14 cellular contexts compared by ENCODE assay signal in genomic region chr12:99436584-99436983, GRCh38.
A peak's percentile ranks its signal among the peaks of the same experiment; 100 is the strongest.
DNase-seq lines count a peak whose midpoint lies in the region; ATAC-seq and TF ChIP-seq lines count a peak whose summit lies in the region.
"Had no signal": no experiment of that assay in that cellular context is flagged by ENCODE, and none has a peak within 500 bp of the region (broad histone marks: within the 10 kb centered on the region; RNA-seq: fewer than 3 reads in every experiment).

No MANE protein-coding gene starts in this region.

- no peak overlapping the region for H2BK15ac ChIP-seq in H9 (ENCODE audit: low read depth, low read length)

- ATAC-seq in GM18498 (IDR thresholded peaks at IDR 0.05; ENCODE audit: unreplicated experiment) (peak; percentile 97), GM19351 (IDR thresholded peaks at IDR 0.05; ENCODE audit: unreplicated experiment) (peak; percentile 97), HG02759 (IDR thresholded peaks at IDR 0.05; ENCODE audit: unreplicated experiment) (peak; percentile 98), HG03442 (IDR thresholded peaks at IDR 0.05; ENCODE audit: unreplicated experiment) (peak; percentile 100)

- H2AFZ ChIP-seq in H9 (ENCODE audit: low read length): no peak overlapping the region

- DNase-seq in NCI-H345 treated with DMSO at 0.1 percent for 48 hours (lab: John Stamatoyannopoulos, UW; ENCODE audit: unreplicated experiment): no peak
- DNase-seq in H9: no peak
- no peak for DNase-seq in MCF 10A (ENCODE audit: unreplicated experiment)
- no peak for DNase-seq in NCI-H446 treated with DMSO at 0.1 percent for 48 hours (lab: John Stamatoyannopoulos, UW)
- DNase-seq: caudate nucleus, NCI-H2029 treated with DMSO at 0.1 percent for 48 hours, occipital lobe, transverse colon had no signal

- H4K91ac ChIP-seq in H9 (ENCODE audit: insufficient read length, low read depth, low read length): no peak overlapping the region

- TF ChIP-seq CTCF in H9 (conservative IDR thresholded peaks at IDR 0.05): no peak
- no peak for TF ChIP-seq CTCF in MCF 10A (IDR thresholded peaks at IDR 0.05; ENCODE audit: unreplicated experiment)

- H3K4ac ChIP-seq in H9 (ENCODE audit: low read depth, low read length): no peak overlapping the region

- H4K20me1 ChIP-seq in H9 (ENCODE audit: control insufficient read depth, insufficient read depth, insufficient read length): no peaks in the 10 kb centered on the region

- H3K14ac ChIP-seq in H9 (ENCODE audit: insufficient read depth, low read length): no peak overlapping the region

- H3K23ac ChIP-seq in H9 (ENCODE audit: insufficient read length, low read depth, low read length): no peak overlapping the region

- H3K79me1 ChIP-seq in H9 (ENCODE audit: insufficient read depth, low read depth, low read length, poor library complexity, severe bottlenecking): no peaks in the 10 kb centered on the region

- H3K79me2 ChIP-seq in H9 (ENCODE audit: insufficient read depth, low read length): no peaks in the 10 kb centered on the region

- H3K9me3 Mint-ChIP-seq in H9: no peaks in the 10 kb centered on the region; a peak in 1 of 5 replicates
- peaks cover 10% of the 10 kb centered on the region for H3K9me3 Mint-ChIP-seq in MCF 10A (ENCODE audit: unreplicated experiment)

- H3K18ac ChIP-seq in H9 (ENCODE audit: insufficient read length, low read depth, low read length): no peak overlapping the region

- H3K27ac Mint-ChIP-seq in H9 (peak overlapping the region in 1 of 3 experiments; percentile 33; a peak in 2 of 7 replicates), MCF 10A (ENCODE audit: low read depth, unreplicated experiment) (no peak overlapping the region)
- H3K27ac Mint-ChIP-seq: CD14-positive monocyte had no signal

- no peak overlapping the region for H2BK12ac ChIP-seq in H9 (ENCODE audit: insufficient read length, low read depth, low read length)

- no TSS peak for BruUV-seq in MCF 10A (replicated peaks; lab: Mats Ljungman, UMichigan)

- no peak overlapping the region for H4K8ac ChIP-seq in H9 (replicated peaks; ENCODE audit: insufficient read length, low read depth, low read length)

- no peak overlapping the region for H2BK20ac ChIP-seq in H9 (ENCODE audit: low read depth, low read length, poor library complexity, severe bottlenecking)

- CTCF ChIA-PET in MCF 10A (lab: Yijun Ruan, JAX): no interaction called here

- H3K36me3 Mint-ChIP-seq in H9 (ENCODE audit: insufficient read depth in 1 of 3, low read depth in 3 of 3) (no peaks in the 10 kb centered on the region), MCF 10A (ENCODE audit: insufficient read depth, unreplicated experiment) (no peaks in the 10 kb centered on the region)
- H3K36me3 Mint-ChIP-seq: CD14-positive monocyte had no signal

- H3K4me3 Mint-ChIP-seq in H9 (no peak overlapping the region), MCF 10A (ENCODE audit: unreplicated experiment) (no peak overlapping the region)
- H3K4me3 Mint-ChIP-seq: CD14-positive monocyte had no signal

- no peak overlapping the region for H4K5ac ChIP-seq in H9 (ENCODE audit: insufficient read length, low read depth, low read length)

- H3K23me2 ChIP-seq in H9 (ENCODE audit: insufficient read length, low read depth, low read length, poor library complexity, severe bottlenecking): no peaks in the 10 kb centered on the region

- no peak overlapping the region for H2BK120ac ChIP-seq in H9 (ENCODE audit: low read depth, low read length, poor library complexity, severe bottlenecking)

- intact Hi-C loops in MCF 10A (cut with micrococcal nuclease): no loop called here

- no peak overlapping the region for H3K56ac ChIP-seq in H9 (ENCODE audit: insufficient read length, low read depth, low read length)

- no peaks in the 10 kb centered on the region for H3K9me3 ChIP-seq in H9 (ENCODE audit: control insufficient read depth, low read depth, low read length)
- H3K9me3 ChIP-seq: transverse colon had no signal

- H3K4me1 ChIP-seq in H9 (ENCODE audit: insufficient read depth, low read length): peaks cover 6% of the 10 kb centered on the region
- H3K4me1 ChIP-seq: transverse colon had no signal

- no peak overlapping the region for H2BK5ac ChIP-seq in H9 (ENCODE audit: insufficient read length, low read length)

- H3K27ac ChIP-seq in H9 (ENCODE audit: insufficient read length, low read depth, low read length): no peak overlapping the region
- H3K27ac ChIP-seq: RWPE1, transverse colon had no signal

- H3K9ac ChIP-seq in H9 (ENCODE audit: extremely low read depth, insufficient read length, low read length): no peak overlapping the region

- H2AK5ac ChIP-seq in H9 (ENCODE audit: insufficient read length, low read length): no peak overlapping the region

- H3K4me1 Mint-ChIP-seq in H9 (peaks cover 14 to 18% of the 10 kb centered on the region in 2 experiments), MCF 10A (ENCODE audit: insufficient read depth, unreplicated experiment) (no peaks in the 10 kb centered on the region)
- H3K4me1 Mint-ChIP-seq: CD14-positive monocyte had no signal

- H3K27me3 Mint-ChIP-seq in H9 (ENCODE audit: low read depth): no peaks in the 10 kb centered on the region
- H3K27me3 Mint-ChIP-seq in MCF 10A (ENCODE audit: insufficient read depth, unreplicated experiment): no peaks in the 10 kb centered on the region

- no peaks in the 10 kb centered on the region for H3K27me3 ChIP-seq in H9 (ENCODE audit: insufficient read depth, low read length)
- H3K27me3 ChIP-seq: transverse colon had no signal

- H3K4me2 ChIP-seq in H9 (ENCODE audit: insufficient read depth, insufficient read length, low read length): no peak overlapping the region

- POLR2A ChIA-PET in MCF 10A (lab: Yijun Ruan, JAX): no interaction called here

- H3T11ph ChIP-seq in H9 (ENCODE audit: low read length): no peak overlapping the region
